1 cellular context compared by ENCODE assay signal in the genomic region with DNA sequence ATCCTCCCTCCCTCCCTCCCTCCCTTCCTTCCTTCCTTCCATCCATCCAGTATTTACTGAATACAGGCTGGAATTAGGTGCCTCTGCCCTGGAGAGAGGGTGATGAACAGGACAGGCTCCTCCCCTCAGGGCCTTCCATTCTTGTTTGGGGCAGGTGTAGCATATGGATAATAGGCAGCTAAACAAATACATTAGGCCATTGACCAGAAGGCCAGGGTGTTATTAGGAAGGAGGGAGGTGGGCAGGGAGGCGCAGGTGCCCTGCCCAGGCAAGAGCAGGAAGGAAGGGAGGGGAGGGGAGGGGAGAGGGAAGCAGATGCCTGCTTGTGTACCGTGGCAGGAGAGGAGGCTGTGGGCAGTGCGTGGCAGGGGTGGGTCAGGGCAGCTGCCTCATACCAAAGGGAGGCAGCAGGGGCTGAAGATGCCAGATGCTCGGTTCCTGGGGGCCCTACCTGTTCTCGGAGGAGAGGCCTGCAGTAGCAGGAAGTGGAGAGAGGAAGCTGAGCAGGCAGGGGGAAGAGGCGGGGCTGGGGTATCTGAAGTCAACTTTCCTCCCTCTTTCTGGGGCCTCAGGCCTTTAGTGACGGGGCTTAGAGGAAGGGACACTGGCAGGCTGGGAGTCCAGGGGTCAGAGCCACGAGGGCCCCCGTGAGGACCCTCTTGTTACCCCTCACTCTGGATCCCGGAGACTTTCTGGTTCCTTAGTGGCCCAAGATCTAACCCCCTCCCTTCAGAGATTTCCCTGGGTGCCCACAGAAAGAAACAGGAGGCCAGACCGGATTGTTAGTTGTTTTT.
TF ChIP-seq lines count a peak whose summit lies in the region.

A gene with protein sequence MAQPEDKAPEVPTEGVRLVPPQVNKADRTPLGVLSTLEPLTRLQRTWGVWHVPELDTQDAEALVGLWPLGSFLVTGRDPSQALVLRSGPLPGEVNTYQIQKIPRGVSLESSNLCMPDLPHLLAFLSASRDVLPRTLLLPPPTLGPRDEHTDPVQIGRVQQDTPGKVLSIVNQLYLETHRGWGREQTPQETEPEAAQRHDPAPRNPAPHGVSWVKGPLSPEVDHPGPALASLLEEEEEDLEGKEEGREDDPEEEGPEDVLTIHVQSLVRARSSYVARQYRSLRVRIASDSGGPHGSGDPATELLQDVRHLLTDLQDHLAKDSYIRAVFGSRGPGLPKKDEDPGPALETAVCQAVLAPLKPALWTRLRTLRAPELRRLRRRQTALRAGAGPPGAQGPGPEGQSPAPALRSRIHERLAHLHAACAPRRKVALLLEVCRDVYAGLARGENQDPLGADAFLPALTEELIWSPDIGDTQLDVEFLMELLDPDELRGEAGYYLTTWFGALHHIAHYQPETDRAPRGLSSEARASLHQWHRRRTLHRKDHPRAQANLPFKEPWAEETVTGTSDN (minus strand): TSS at position 495 of the 794 bp plus-strand sequence. CDS start 1,533 bp downstream, outside the sequence.

TF ChIP-seq in GM12878, 131 proteins besides CTCF, POLR2A, EP300 and RAD21 (continued from another document and continues in another):
- TF ChIP-seq, protein P1, sequence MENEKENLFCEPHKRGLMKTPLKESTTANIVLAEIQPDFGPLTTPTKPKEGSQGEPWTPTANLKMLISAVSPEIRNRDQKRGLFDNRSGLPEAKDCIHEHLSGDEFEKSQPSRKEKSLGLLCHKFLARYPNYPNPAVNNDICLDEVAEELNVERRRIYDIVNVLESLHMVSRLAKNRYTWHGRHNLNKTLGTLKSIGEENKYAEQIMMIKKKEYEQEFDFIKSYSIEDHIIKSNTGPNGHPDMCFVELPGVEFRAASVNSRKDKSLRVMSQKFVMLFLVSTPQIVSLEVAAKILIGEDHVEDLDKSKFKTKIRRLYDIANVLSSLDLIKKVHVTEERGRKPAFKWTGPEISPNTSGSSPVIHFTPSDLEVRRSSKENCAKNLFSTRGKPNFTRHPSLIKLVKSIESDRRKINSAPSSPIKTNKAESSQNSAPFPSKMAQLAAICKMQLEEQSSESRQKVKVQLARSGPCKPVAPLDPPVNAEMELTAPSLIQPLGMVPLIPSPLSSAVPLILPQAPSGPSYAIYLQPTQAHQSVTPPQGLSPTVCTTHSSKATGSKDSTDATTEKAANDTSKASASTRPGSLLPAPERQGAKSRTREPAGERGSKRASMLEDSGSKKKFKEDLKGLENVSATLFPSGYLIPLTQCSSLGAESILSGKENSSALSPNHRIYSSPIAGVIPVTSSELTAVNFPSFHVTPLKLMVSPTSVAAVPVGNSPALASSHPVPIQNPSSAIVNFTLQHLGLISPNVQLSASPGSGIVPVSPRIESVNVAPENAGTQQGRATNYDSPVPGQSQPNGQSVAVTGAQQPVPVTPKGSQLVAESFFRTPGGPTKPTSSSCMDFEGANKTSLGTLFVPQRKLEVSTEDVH (IDR thresholded peaks at IDR 0.05; ENCODE audit: low read depth, partially characterized antibody): no peak
- no peak for TF ChIP-seq KLF5 (IDR thresholded peaks at IDR 0.05; ENCODE audit: partially characterized antibody)
- TF ChIP-seq NFYA (IDR thresholded peaks at IDR 0.05; ENCODE audit: borderline replicate concordance, low read depth, low read length): no peak
- TF ChIP-seq EED (IDR thresholded peaks at IDR 0.05; ENCODE audit: low read depth): no peak; the same call in 1 of the 2 replicates
- TF ChIP-seq CBFB (IDR thresholded peaks at IDR 0.05; ENCODE audit: low read depth): no peak
- no peak for TF ChIP-seq RAD51 (IDR thresholded peaks at IDR 0.05)
- no peak for TF ChIP-seq JUND (IDR thresholded peaks at IDR 0.05; ENCODE audit: low read depth, low read length)
- TF ChIP-seq SIX5 (IDR thresholded peaks at IDR 0.05; ENCODE audit: low read depth, low read length, severe bottlenecking): no peak
- TF ChIP-seq SMAD5 (IDR thresholded peaks at IDR 0.05; ENCODE audit: low read depth): no peak
- no peak for TF ChIP-seq NRF1 (conservative IDR thresholded peaks at IDR 0.05; ENCODE audit: low read depth, low read length)
- TF ChIP-seq RCOR1 (conservative IDR thresholded peaks at IDR 0.05; ENCODE audit: low read depth, low read length): no peak
- no peak for TF ChIP-seq KAT2A (conservative IDR thresholded peaks at IDR 0.05; ENCODE audit: control insufficient read depth, low read depth, low read length)
- TF ChIP-seq CEBPB (IDR thresholded peaks at IDR 0.05; ENCODE audit: borderline replicate concordance in 1 of 2, low read depth in 2 of 2, low read length in 2 of 2): no peak
- no peak for TF ChIP-seq NFIC (IDR thresholded peaks at IDR 0.05; ENCODE audit: low read depth, low read length)
- TF ChIP-seq SPI1 (IDR thresholded peaks at IDR 0.05; ENCODE audit: borderline replicate concordance, insufficient read depth, low read depth, low read length): peak; percentile 75; the same call in 1 of the 2 replicates
- no peak for TF ChIP-seq MEF2A (IDR thresholded peaks at IDR 0.05; ENCODE audit: insufficient read depth, low read depth, low read length)
- TF ChIP-seq, protein P2, sequence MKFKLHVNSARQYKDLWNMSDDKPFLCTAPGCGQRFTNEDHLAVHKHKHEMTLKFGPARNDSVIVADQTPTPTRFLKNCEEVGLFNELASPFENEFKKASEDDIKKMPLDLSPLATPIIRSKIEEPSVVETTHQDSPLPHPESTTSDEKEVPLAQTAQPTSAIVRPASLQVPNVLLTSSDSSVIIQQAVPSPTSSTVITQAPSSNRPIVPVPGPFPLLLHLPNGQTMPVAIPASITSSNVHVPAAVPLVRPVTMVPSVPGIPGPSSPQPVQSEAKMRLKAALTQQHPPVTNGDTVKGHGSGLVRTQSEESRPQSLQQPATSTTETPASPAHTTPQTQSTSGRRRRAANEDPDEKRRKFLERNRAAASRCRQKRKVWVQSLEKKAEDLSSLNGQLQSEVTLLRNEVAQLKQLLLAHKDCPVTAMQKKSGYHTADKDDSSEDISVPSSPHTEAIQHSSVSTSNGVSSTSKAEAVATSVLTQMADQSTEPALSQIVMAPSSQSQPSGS (IDR thresholded peaks at IDR 0.05; ENCODE audit: low read length): no peak
- TF ChIP-seq FOXK2 (IDR thresholded peaks at IDR 0.05): no peak
- TF ChIP-seq, protein P3, sequence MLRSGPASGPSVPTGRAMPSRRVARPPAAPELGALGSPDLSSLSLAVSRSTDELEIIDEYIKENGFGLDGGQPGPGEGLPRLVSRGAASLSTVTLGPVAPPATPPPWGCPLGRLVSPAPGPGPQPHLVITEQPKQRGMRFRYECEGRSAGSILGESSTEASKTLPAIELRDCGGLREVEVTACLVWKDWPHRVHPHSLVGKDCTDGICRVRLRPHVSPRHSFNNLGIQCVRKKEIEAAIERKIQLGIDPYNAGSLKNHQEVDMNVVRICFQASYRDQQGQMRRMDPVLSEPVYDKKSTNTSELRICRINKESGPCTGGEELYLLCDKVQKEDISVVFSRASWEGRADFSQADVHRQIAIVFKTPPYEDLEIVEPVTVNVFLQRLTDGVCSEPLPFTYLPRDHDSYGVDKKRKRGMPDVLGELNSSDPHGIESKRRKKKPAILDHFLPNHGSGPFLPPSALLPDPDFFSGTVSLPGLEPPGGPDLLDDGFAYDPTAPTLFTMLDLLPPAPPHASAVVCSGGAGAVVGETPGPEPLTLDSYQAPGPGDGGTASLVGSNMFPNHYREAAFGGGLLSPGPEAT (IDR thresholded peaks at IDR 0.05; ENCODE audit: low read depth): no peak; the same call in 1 of the 2 replicates
- peak; percentile 68 for TF ChIP-seq POLR2AphosphoS5 (IDR thresholded peaks at IDR 0.05; ENCODE audit: low read length)
- no peak for TF ChIP-seq FOXM1 (IDR thresholded peaks at IDR 0.05; ENCODE audit: low read depth, low read length)
- no peak for TF ChIP-seq KDM1A (IDR thresholded peaks at IDR 0.05; ENCODE audit: borderline replicate concordance)
- TF ChIP-seq YY1 (IDR thresholded peaks at IDR 0.05; ENCODE audit: low read depth, low read length): no peak
- no peak for TF ChIP-seq SREBF2 (IDR thresholded peaks at IDR 0.05; ENCODE audit: low read length)
- TF ChIP-seq PML (IDR thresholded peaks at IDR 0.05; ENCODE audit: low read length): peak; percentile 34; the same call in 1 of the 2 replicates
- TF ChIP-seq BACH1 (IDR thresholded peaks at IDR 0.05; ENCODE audit: borderline replicate concordance): 0 out of 2 replicates have a peak, but pooled peaks have one; percentile 12
- no peak for TF ChIP-seq NR2C1 (IDR thresholded peaks at IDR 0.05)
- TF ChIP-seq SUPT20H (IDR thresholded peaks at IDR 0.05; ENCODE audit: borderline replicate concordance, control insufficient read depth, low read depth, low read length): no peak
- TF ChIP-seq HDAC6 (IDR thresholded peaks at IDR 0.05; ENCODE audit: unreplicated experiment): no peak
- peak; percentile 55; the same call in 1 of the 2 replicates for TF ChIP-seq LARP7 (IDR thresholded peaks at IDR 0.05)
- TF ChIP-seq SMARCA5 (IDR thresholded peaks at IDR 0.05): no peak
- TF ChIP-seq EGR1 (IDR thresholded peaks at IDR 0.05; ENCODE audit: borderline replicate concordance in 1 of 2, low read depth in 2 of 2, low read length in 2 of 2): no peak
- TF ChIP-seq NR2C2 (IDR thresholded peaks at IDR 0.05; ENCODE audit: borderline replicate concordance, control insufficient read depth, insufficient read length, low read depth): no peak
- TF ChIP-seq ESRRA (IDR thresholded peaks at IDR 0.05; ENCODE audit: low read length): no peak
- TF ChIP-seq, protein P4, sequence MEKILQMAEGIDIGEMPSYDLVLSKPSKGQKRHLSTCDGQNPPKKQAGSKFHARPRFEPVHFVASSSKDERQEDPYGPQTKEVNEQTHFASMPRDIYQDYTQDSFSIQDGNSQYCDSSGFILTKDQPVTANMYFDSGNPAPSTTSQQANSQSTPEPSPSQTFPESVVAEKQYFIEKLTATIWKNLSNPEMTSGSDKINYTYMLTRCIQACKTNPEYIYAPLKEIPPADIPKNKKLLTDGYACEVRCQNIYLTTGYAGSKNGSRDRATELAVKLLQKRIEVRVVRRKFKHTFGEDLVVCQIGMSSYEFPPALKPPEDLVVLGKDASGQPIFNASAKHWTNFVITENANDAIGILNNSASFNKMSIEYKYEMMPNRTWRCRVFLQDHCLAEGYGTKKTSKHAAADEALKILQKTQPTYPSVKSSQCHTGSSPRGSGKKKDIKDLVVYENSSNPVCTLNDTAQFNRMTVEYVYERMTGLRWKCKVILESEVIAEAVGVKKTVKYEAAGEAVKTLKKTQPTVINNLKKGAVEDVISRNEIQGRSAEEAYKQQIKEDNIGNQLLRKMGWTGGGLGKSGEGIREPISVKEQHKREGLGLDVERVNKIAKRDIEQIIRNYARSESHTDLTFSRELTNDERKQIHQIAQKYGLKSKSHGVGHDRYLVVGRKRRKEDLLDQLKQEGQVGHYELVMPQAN (conservative IDR thresholded peaks at IDR 0.05): peak; percentile 41; the same call in 1 of the 2 replicates
- no peak for TF ChIP-seq FOS (IDR thresholded peaks at IDR 0.05; ENCODE audit: borderline replicate concordance, extremely low read depth, insufficient read length)
- peak; percentile 25; the same call in 1 of the 2 replicates for TF ChIP-seq DPF2 (IDR thresholded peaks at IDR 0.05)
- TF ChIP-seq, protein P5, sequence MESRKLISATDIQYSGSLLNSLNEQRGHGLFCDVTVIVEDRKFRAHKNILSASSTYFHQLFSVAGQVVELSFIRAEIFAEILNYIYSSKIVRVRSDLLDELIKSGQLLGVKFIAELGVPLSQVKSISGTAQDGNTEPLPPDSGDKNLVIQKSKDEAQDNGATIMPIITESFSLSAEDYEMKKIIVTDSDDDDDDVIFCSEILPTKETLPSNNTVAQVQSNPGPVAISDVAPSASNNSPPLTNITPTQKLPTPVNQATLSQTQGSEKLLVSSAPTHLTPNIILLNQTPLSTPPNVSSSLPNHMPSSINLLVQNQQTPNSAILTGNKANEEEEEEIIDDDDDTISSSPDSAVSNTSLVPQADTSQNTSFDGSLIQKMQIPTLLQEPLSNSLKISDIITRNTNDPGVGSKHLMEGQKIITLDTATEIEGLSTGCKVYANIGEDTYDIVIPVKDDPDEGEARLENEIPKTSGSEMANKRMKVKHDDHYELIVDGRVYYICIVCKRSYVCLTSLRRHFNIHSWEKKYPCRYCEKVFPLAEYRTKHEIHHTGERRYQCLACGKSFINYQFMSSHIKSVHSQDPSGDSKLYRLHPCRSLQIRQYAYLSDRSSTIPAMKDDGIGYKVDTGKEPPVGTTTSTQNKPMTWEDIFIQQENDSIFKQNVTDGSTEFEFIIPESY (IDR thresholded peaks at IDR 0.05): no peak
- TF ChIP-seq TCF7 (IDR thresholded peaks at IDR 0.05; ENCODE audit: borderline replicate concordance): no peak
- TF ChIP-seq, protein P6, sequence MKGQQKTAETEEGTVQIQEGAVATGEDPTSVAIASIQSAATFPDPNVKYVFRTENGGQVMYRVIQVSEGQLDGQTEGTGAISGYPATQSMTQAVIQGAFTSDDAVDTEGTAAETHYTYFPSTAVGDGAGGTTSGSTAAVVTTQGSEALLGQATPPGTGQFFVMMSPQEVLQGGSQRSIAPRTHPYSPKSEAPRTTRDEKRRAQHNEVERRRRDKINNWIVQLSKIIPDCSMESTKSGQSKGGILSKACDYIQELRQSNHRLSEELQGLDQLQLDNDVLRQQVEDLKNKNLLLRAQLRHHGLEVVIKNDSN (IDR thresholded peaks at IDR 0.05; ENCODE audit: borderline replicate concordance, extremely low read length, insufficient read depth, low read depth, low read length): no peak
- TF ChIP-seq CBX5 (IDR thresholded peaks at IDR 0.05; ENCODE audit: low read depth): no peak
- no peak for TF ChIP-seq MXI1 (IDR thresholded peaks at IDR 0.05; ENCODE audit: low read depth, low read length)
- TF ChIP-seq, protein P7, sequence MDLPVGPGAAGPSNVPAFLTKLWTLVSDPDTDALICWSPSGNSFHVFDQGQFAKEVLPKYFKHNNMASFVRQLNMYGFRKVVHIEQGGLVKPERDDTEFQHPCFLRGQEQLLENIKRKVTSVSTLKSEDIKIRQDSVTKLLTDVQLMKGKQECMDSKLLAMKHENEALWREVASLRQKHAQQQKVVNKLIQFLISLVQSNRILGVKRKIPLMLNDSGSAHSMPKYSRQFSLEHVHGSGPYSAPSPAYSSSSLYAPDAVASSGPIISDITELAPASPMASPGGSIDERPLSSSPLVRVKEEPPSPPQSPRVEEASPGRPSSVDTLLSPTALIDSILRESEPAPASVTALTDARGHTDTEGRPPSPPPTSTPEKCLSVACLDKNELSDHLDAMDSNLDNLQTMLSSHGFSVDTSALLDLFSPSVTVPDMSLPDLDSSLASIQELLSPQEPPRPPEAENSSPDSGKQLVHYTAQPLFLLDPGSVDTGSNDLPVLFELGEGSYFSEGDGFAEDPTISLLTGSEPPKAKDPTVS (IDR thresholded peaks at IDR 0.05; ENCODE audit: low read depth, low read length): no peak
